Comparison of ENCODE assay signal across 17 cellular contexts in the genomic region with DNA sequence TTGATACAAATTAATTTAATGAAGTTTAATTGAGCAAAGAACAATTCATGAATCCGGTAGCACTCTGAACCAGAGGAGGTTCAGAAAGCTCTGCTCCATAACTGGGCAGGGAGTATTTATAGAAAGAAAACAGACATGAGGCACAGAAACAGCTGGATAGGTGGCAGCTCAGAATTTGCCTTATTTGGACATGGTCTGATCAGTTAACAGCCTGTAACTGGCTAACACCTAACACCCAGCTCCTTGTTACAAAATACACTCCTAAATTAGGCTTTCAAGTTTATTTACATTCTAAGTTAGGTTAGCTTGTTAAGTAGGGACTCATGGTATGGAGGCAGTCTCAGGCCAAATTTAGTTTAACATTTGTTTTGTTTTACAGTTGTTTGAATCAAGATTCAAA.
DNase-seq lines count a peak whose midpoint lies in the region; ATAC-seq and TF ChIP-seq lines count a peak whose summit lies in the region.
"Had no signal": no experiment of that assay in that cellular context is flagged by ENCODE, and none has a peak within 500 bp of the region (broad histone marks: within the 10 kb centered on the region; RNA-seq: fewer than 3 reads in every experiment).

No MANE protein-coding gene starts in this region.

- no peaks in the 10 kb centered on the region for H3K79me2 ChIP-seq in fibroblast of lung (ENCODE audit: control insufficient read depth, insufficient read depth, low read length)

- H3K4me1 Mint-ChIP-seq in mesothelial cell of epicardium = peaks cover 14% of the 10 kb centered on the region
- H3K4me1 Mint-ChIP-seq: immature natural killer cell; stimulated activated naive CD8-positive, alpha-beta T cell treated with anti-CD3 and anti-CD28 coated beads, Interleukin-15, amount 100 ng/mL, for 72 hours had no signal

- TF ChIP-seq CTCF in GM13977 (IDR thresholded peaks at IDR 0.05; ENCODE audit: extremely low read depth, insufficient read depth, missing control alignments) = no peak
- no peak for TF ChIP-seq CTCF in fibroblast of lung (conservative IDR thresholded peaks at IDR 0.05 in 1 of 2, IDR thresholded peaks at IDR 0.05 in 1 of 2; ENCODE audit: low read depth in 1 of 2, low read length in 2 of 2)
- no peak for TF ChIP-seq CTCF in mesothelial cell of epicardium (IDR thresholded peaks at IDR 0.05; ENCODE audit: unreplicated experiment)

- no peaks in the 10 kb centered on the region for H3K36me3 ChIP-seq in fibroblast of lung (ENCODE audit: control insufficient read depth, insufficient read depth, low read length)
- H3K36me3 ChIP-seq: right atrium auricular region had no signal

- in situ Hi-C loops in GM13977 (cut with MboI; ENCODE audit: low pct_unique_long_range_greater_than_20kb, low sequenced_read_pairs, unreplicated experiment) = no loop called here

- no peak overlapping the region for H2AFZ ChIP-seq in fibroblast of lung (ENCODE audit: low read length)

- no peak overlapping the region for H3K9ac ChIP-seq in fibroblast of lung (ENCODE audit: insufficient read depth, low read length)

- peaks cover 2% of the 10 kb centered on the region for H3K4me1 ChIP-seq in fibroblast of lung (ENCODE audit: control insufficient read depth, extremely low read depth, insufficient read depth, low read length)
- H3K4me1 ChIP-seq: right atrium auricular region had no signal

- DNase-seq in A172 (ENCODE audit: low spot score) (peak; percentile 5), GM13977 (ENCODE audit: low spot score) (peak; percentile 20), NCI-H2196 treated with DMSO at 0.1 percent for 48 hours (lab: John Stamatoyannopoulos, UW; ENCODE audit: unreplicated experiment) (peak; percentile 21), fibroblast of lung (ENCODE audit: low read depth in 2 of 2) (peak; percentile 4 to 36), amniotic stem cell (lab: John Stamatoyannopoulos, UW) (no peak), mesothelial cell of epicardium (ENCODE audit: low spot score in 2 of 2, unreplicated experiment in 2 of 2) (no peak), T-helper 1 cell (no peak)
- no peak for DNase-seq in stimulated activated naive CD8-positive, alpha-beta T cell treated with anti-CD3 and anti-CD28 coated beads, Interleukin-15, Interleukin-2, amounts not matched to agents 100 U/mL and 50 U/mL, for 24 hours
- DNase-seq: activated CD8-positive, alpha-beta memory T cell treated with anti-CD3 and anti-CD28 coated beads, Interleukin-2, amount 50 U/mL, for 4 hours; immature natural killer cell; KG1; natural killer cell; stimulated activated naive CD8-positive, alpha-beta T cell treated with anti-CD3 and anti-CD28 coated beads, Interleukin-15, amount 100 ng/mL, for 72 hours had no signal

- ATAC-seq in stimulated activated naive CD8-positive, alpha-beta T cell treated with anti-CD3 and anti-CD28 coated beads, Interleukin-15, Interleukin-2, amounts not matched to agents 100 U/mL and 50 U/mL, for 24 hours = no peak
- ATAC-seq: activated naive CD4-positive, alpha-beta T cell treated with anti-CD3 and anti-CD28 coated beads, Interleukin-2, amount 50 U/mL, for 72 hours; stimulated activated naive CD8-positive, alpha-beta T cell treated with anti-CD3 and anti-CD28 coated beads, Interleukin-15, amount 100 ng/mL, for 72 hours had no signal

- no peaks in the 10 kb centered on the region for H3K27me3 ChIP-seq in fibroblast of lung (ENCODE audit: control insufficient read depth, insufficient read depth, low read length)
- H3K27me3 ChIP-seq: right atrium auricular region had no signal

- H3K9me3 ChIP-seq in fibroblast of lung (ENCODE audit: control insufficient read depth, insufficient read depth, low read depth, low read length) = no peaks in the 10 kb centered on the region
- H3K9me3 ChIP-seq: right atrium auricular region had no signal

- no peaks in the 10 kb centered on the region for H3K9me3 Mint-ChIP-seq in mesothelial cell of epicardium
- H3K9me3 Mint-ChIP-seq: activated naive CD4-positive, alpha-beta T cell treated with anti-CD3 and anti-CD28 coated beads, Interleukin-2, amount 50 U/mL, for 72 hours; immature natural killer cell; natural killer cell; stimulated activated naive CD8-positive, alpha-beta T cell treated with anti-CD3 and anti-CD28 coated beads, Interleukin-15, amount 100 ng/mL, for 72 hours had no signal

- no peak overlapping the region for H3K27ac Mint-ChIP-seq in mesothelial cell of epicardium
- H3K27ac Mint-ChIP-seq: activated naive CD4-positive, alpha-beta T cell treated with anti-CD3 and anti-CD28 coated beads, Interleukin-2, amount 50 U/mL, for 72 hours; B cell; immature natural killer cell; natural killer cell had no signal

- H4K20me1 ChIP-seq in fibroblast of lung (ENCODE audit: control insufficient read depth, extremely low read depth, insufficient read depth, low read length) = no peaks in the 10 kb centered on the region

- no peak overlapping the region for H3K4me3 Mint-ChIP-seq in mesothelial cell of epicardium
- H3K4me3 Mint-ChIP-seq: B cell; immature natural killer cell; natural killer cell; stimulated activated naive CD8-positive, alpha-beta T cell treated with anti-CD3 and anti-CD28 coated beads, Interleukin-15, amount 100 ng/mL, for 72 hours had no signal

- no peak overlapping the region for H3K4me3 ChIP-seq in fibroblast of lung (replicated peaks in 1 of 4; ENCODE audit: control extremely low read depth in 1 of 4, insufficient read depth in 1 of 4, low read depth in 3 of 4, low read length in 4 of 4)
- H3K4me3 ChIP-seq: right atrium auricular region, SK-N-MC had no signal

- H3K27ac ChIP-seq in fibroblast of lung (ENCODE audit: insufficient read depth, low read length) = no peak overlapping the region
- H3K27ac ChIP-seq: right atrium auricular region, SK-N-MC had no signal

- H3K27me3 Mint-ChIP-seq in mesothelial cell of epicardium (ENCODE audit: low read depth) = no peaks in the 10 kb centered on the region
- H3K27me3 Mint-ChIP-seq: B cell; stimulated activated naive CD8-positive, alpha-beta T cell treated with anti-CD3 and anti-CD28 coated beads, Interleukin-15, amount 100 ng/mL, for 72 hours had no signal

- H3K4me2 ChIP-seq in fibroblast of lung (ENCODE audit: extremely low read depth, insufficient read depth, low read length) = no peak overlapping the region

- no peaks in the 10 kb centered on the region for H3K36me3 Mint-ChIP-seq in mesothelial cell of epicardium
- H3K36me3 Mint-ChIP-seq: activated naive CD4-positive, alpha-beta T cell treated with anti-CD3 and anti-CD28 coated beads, Interleukin-2, amount 50 U/mL, for 72 hours; immature natural killer cell; natural killer cell had no signal

Comparison
In these comparisons a context has a peak if more than half of its experiments do, and no peak if none do; other contexts are left out.
1. DNase-seq: peak in A172 (single experiment), GM13977 (single experiment), NCI-H2196 treated with DMSO at 0.1 percent for 48 hours (single experiment) and fibroblast of lung (2 of 2); none in amniotic stem cell (single experiment), stimulated activated naive CD8-positive, alpha-beta T cell treated with anti-CD3 and anti-CD28 coated beads, Interleukin-15, Interleukin-2, amounts not matched to agents 100 U/mL and 50 U/mL, for 24 hours (single experiment), mesothelial cell of epicardium (0 of 2) and T-helper 1 cell (0 of 5).